8 cellular contexts compared by ENCODE assay signal in genomic region chr1:153260980-153261792, GRCh38. TPM values are rescaled to one million over a fixed set of nuclear protein-coding genes. Genes with fewer than 3 reads are reported as not detected.
A peak's percentile ranks its signal among the peaks of the same experiment; 100 is the strongest.
DNase-seq lines count a peak whose midpoint lies in the region; ATAC-seq, FAIRE-seq and TF ChIP-seq lines count a peak whose summit lies in the region.

No MANE protein-coding gene starts in this region.

- peaks cover 64% of the 10 kb centered on the region for H3K27me3 Mint-ChIP-seq in dendritic cell treated with granulocyte-macrophage colony-stimulating factor and Interleukin-4, amounts not matched to agents 40 ng/mL and 50 ng/mL, for 4 days

- H3K4me3 Mint-ChIP-seq in dendritic cell treated with granulocyte-macrophage colony-stimulating factor and Interleukin-4, amounts not matched to agents 40 ng/mL and 50 ng/mL, for 4 days = peak overlapping the region; percentile 68

- in situ Hi-C loops in GM18951 (cut with MboI; ENCODE audit: low sequenced_read_pairs, unreplicated experiment) = no loop called here
- in situ Hi-C loops in ACHN (cut with HindIII; ENCODE audit: low pct_ligation_motif_present, low pct_unique_long_range_greater_than_20kb, low sequenced_read_pairs) = no loop called here

- peak; percentile 35 for TF ChIP-seq POLR2A in GM18951 (IDR thresholded peaks at IDR 0.05; ENCODE audit: extremely low read depth, insufficient read depth, insufficient read length)

- intact Hi-C loops in dendritic cell treated with granulocyte-macrophage colony-stimulating factor and Interleukin-4, amounts not matched to agents 40 ng/mL and 50 ng/mL, for 4 days (cut with micrococcal nuclease) = no loop called here

- H3K36me3 Mint-ChIP-seq in dendritic cell treated with granulocyte-macrophage colony-stimulating factor and Interleukin-4, amounts not matched to agents 40 ng/mL and 50 ng/mL, for 4 days (ENCODE audit: low read depth) = no peaks in the 10 kb centered on the region

- no peak for ATAC-seq in HG03520 (IDR thresholded peaks at IDR 0.05; ENCODE audit: unreplicated experiment)

- FAIRE-seq in urothelium cell line (lab: Jason Lieb, UNC) = no peak

- H3K9me3 Mint-ChIP-seq in dendritic cell treated with granulocyte-macrophage colony-stimulating factor and Interleukin-4, amounts not matched to agents 40 ng/mL and 50 ng/mL, for 4 days = no peaks in the 10 kb centered on the region

- peaks cover 29% of the 10 kb centered on the region for H3K4me1 Mint-ChIP-seq in dendritic cell treated with granulocyte-macrophage colony-stimulating factor and Interleukin-4, amounts not matched to agents 40 ng/mL and 50 ng/mL, for 4 days (ENCODE audit: low read depth)

- H3K27ac Mint-ChIP-seq in dendritic cell treated with granulocyte-macrophage colony-stimulating factor and Interleukin-4, amounts not matched to agents 40 ng/mL and 50 ng/mL, for 4 days = peak overlapping the region; percentile 47

- DNase-seq in T-helper 9 cell (peak; percentile 7), myocyte (ENCODE audit: low read depth) (peak; percentile 7), urothelium cell line (ENCODE audit: low spot score) (peak; percentile 60), AML-193 (lab: John Stamatoyannopoulos, UW) (no peak), ACHN (no peak)

RNA-seq across cellular contexts. Expression of gene LORICRIN, which starts 1.7 kb away (rescaled TPM):
- not detected in 2 replicates for total RNA-seq in myocyte
- polyA plus RNA-seq in myocyte (2012) = not detected

RNA-seq across cellular contexts. Expression of gene PRR9, which starts 43.8 kb away (rescaled TPM):
- total RNA-seq in myocyte = not detected in 2 replicates
- not detected for polyA plus RNA-seq in myocyte (2012)

RNA-seq across cellular contexts. Expression of gene PGLYRP3, which starts 51.6 kb away (rescaled TPM):
- not detected in 2 replicates for total RNA-seq in myocyte
- polyA plus RNA-seq in myocyte (2012) = not detected

RNA-seq across cellular contexts. Expression of gene LELP1, which starts 58.0 kb away (rescaled TPM):
- not detected in 2 replicates for total RNA-seq in myocyte
- not detected for polyA plus RNA-seq in myocyte (2012)

Comparison
In these comparisons a context has a peak if more than half of its experiments do, and no peak if none do; other contexts are left out.
1. DNase-seq: peak in T-helper 9 cell (single experiment), myocyte (single experiment) and urothelium cell line (single experiment); none in AML-193 (0 of 2) and ACHN (single experiment).